ENCODE assay signal across 8 cellular contexts in genomic region chr1:224356685-224357625, GRCh38. TPM values are rescaled to one million over a fixed set of nuclear protein-coding genes. Genes with fewer than 3 reads are reported as not detected.
DNase-seq lines count a peak whose midpoint lies in the region; ATAC-seq, FAIRE-seq and TF ChIP-seq lines count a peak whose summit lies in the region.

Gene CNIH4, plus strand, starts transcription at chr1:224356879. Its CDS starts 46 bp downstream, at chr1:224356925.

- no peaks in the 10 kb centered on the region for H3K36me3 Mint-ChIP-seq in astrocyte (ENCODE audit: low read depth, unreplicated experiment)

- H3K9me3 Mint-ChIP-seq in astrocyte (ENCODE audit: unreplicated experiment), result no peaks in the 10 kb centered on the region

- TF ChIP-seq CTCF in astrocyte (IDR thresholded peaks at IDR 0.05; ENCODE audit: insufficient read depth, low read depth, low read length), result no peak

- H4K20me1 ChIP-seq in astrocyte (ENCODE audit: insufficient read depth, low read length), result peaks cover 23% of the 10 kb centered on the region

- H3K4me2 ChIP-seq in astrocyte (ENCODE audit: low read length), result peak within 1 kb of the TSS; percentile 89

- H3K4me1 Mint-ChIP-seq in astrocyte (ENCODE audit: low read depth, unreplicated experiment), result peaks cover 16% of the 10 kb centered on the region

- H3K36me3 ChIP-seq in astrocyte (ENCODE audit: insufficient read depth, low read length) (no peaks in the 10 kb centered on the region), rectal smooth muscle tissue (ENCODE audit: control insufficient read depth, insufficient read depth, low read length) (no peaks in the 10 kb centered on the region), aorta (ENCODE audit: control insufficient read depth in 1 of 2, insufficient read depth in 2 of 2, low read length in 1 of 2) (no peaks in the 10 kb centered on the region)

- WGBS in aorta, 2 donors, result 0 to 1% methylated on average over 59 to 78 of the region's 78 CpGs

- H3K9ac ChIP-seq in astrocyte (ENCODE audit: low read length) (peak within 1 kb of the TSS; percentile 80), rectal smooth muscle tissue (ENCODE audit: low read length) (peak within 1 kb of the TSS; percentile 84)

- H3K27me3 Mint-ChIP-seq in astrocyte (ENCODE audit: low read depth, unreplicated experiment), result no peaks in the 10 kb centered on the region

- peak within 1 kb of the TSS; percentile 88 for H3K27ac Mint-ChIP-seq in astrocyte (ENCODE audit: unreplicated experiment)

- DNase-seq in NCI-H1930 (lab: John Stamatoyannopoulos, UW) (peak; percentile 85 to 90), T-helper 22 cell (ENCODE audit: low read depth) (peak; percentile 90), astrocyte (ENCODE audit: low read depth) (peak; percentile 92), hepatic stellate cell (ENCODE audit: low spot score) (peak; percentile 94), aorta (peak; percentile 95)

- H3K27ac ChIP-seq in astrocyte (ENCODE audit: low read depth, low read length) (peak within 1 kb of the TSS; percentile 27), rectal smooth muscle tissue (ENCODE audit: low read depth, low read length) (peak within 1 kb of the TSS; percentile 82), aorta (ENCODE audit: low read depth in 1 of 2, low read length in 2 of 2) (peak within 1 kb of the TSS; percentile 47 to 68)

- H3K79me2 ChIP-seq in astrocyte (ENCODE audit: insufficient read depth, low read length), result peaks cover 46% of the 10 kb centered on the region

- ATAC-seq in GM18502 (IDR thresholded peaks at IDR 0.05; ENCODE audit: poor library complexity, unreplicated experiment) (peak; percentile 99), HG02970 (IDR thresholded peaks at IDR 0.05; ENCODE audit: low FRiP score, unreplicated experiment) (peak; percentile 97), aorta (ENCODE audit: low FRiP score) (peak; percentile 99)

- no peak for FAIRE-seq in astrocyte (lab: Jason Lieb, UNC)

- H2AFZ ChIP-seq in astrocyte (ENCODE audit: low read depth, low read length), result peak within 1 kb of the TSS; percentile 85

- intact Hi-C loops in aorta (cut with DNase I), result loop anchor here in 1 of 2 donors (5.0 kb wide), 1 partner anchor 100 kb away; no protein-coding TSS in a partner anchor

- no peaks in the 10 kb centered on the region for H3K9me3 ChIP-seq in astrocyte (ENCODE audit: insufficient read depth, low read depth, low read length)
- H3K9me3 ChIP-seq in aorta (ENCODE audit: control insufficient read depth, low read length), result no peaks in the 10 kb centered on the region

- H3K4me1 ChIP-seq in astrocyte (ENCODE audit: insufficient read depth, low read length) (peaks cover 8% of the 10 kb centered on the region), rectal smooth muscle tissue (ENCODE audit: control insufficient read depth, insufficient read depth, low read length) (peaks cover 11% of the 10 kb centered on the region), aorta (ENCODE audit: control insufficient read depth in 1 of 2, insufficient read depth in 2 of 2, low read length in 2 of 2) (peaks cover 0 to 4% of the 10 kb centered on the region in 2 donors)

- H3K4me3 ChIP-seq in astrocyte (ENCODE audit: insufficient read depth, low read depth, low read length) (peak within 1 kb of the TSS; percentile 84), rectal smooth muscle tissue (ENCODE audit: low read length) (peak within 1 kb of the TSS; percentile 79), aorta (ENCODE audit: low read length in 2 of 2) (peak within 1 kb of the TSS; percentile 61 to 85)

- H3K27me3 ChIP-seq in astrocyte (ENCODE audit: insufficient read depth, low read length) (no peaks in the 10 kb centered on the region), rectal smooth muscle tissue (ENCODE audit: control insufficient read depth, insufficient read depth, low read length) (no peaks in the 10 kb centered on the region), aorta (ENCODE audit: control insufficient read depth in 1 of 2, insufficient read depth in 2 of 2, low read length in 1 of 2) (no peaks in the 10 kb centered on the region)

- peak within 1 kb of the TSS; percentile 94 for H3K4me3 Mint-ChIP-seq in astrocyte (ENCODE audit: unreplicated experiment)

RNA-seq across cellular contexts. Expression of gene CNIH4, which starts in this region (rescaled TPM):
- 65.8 and 68.0 TPM in 2 replicates for total RNA-seq in astrocyte
- total RNA-seq in aorta, result 10 to 100 TPM; 45.3 to 45.6 TPM
- polyA plus RNA-seq in aorta, result 10 to 100 TPM; 44.0 to 49.1 TPM

Comparison
In these comparisons a context has a peak if more than half of its experiments do, and no peak if none do; other contexts are left out.
1. Peak in every context shown above with its lines: DNase-seq, ATAC-seq, H3K4me3 ChIP-seq and H3K27ac ChIP-seq.
2. H3K27ac ChIP-seq: peak in every context shown above with its lines; median percentile 82 in rectal smooth muscle tissue; 58 in aorta; 27 in astrocyte.